22 cellular contexts compared by ENCODE assay signal in genomic region chr1:147849097-147849873, GRCh38. TPM values are rescaled to one million over a fixed set of nuclear protein-coding genes. Genes with fewer than 3 reads are reported as not detected.
DNase-seq lines count a peak whose midpoint lies in the region; ATAC-seq and TF ChIP-seq lines count a peak whose summit lies in the region.
"Had no signal": no experiment of that assay in that cellular context is flagged by ENCODE, and none has a peak within 500 bp of the region (broad histone marks: within the 10 kb centered on the region; RNA-seq: fewer than 3 reads in every experiment).

No MANE protein-coding gene starts in this region.

- H3K36me3 ChIP-seq in thoracic aorta = no peaks in the 10 kb centered on the region
- H3K36me3 ChIP-seq: neutrophil had no signal

- H3K4me3 ChIP-seq in thoracic aorta = no peak overlapping the region
- H3K4me3 ChIP-seq: A549 had no signal

- H3K27ac Mint-ChIP-seq in T-helper 2 cell treated with Interferon-gamma antibody and Interleukin-4, amounts not matched to agents 5 μg/mL and 100 μg/mL, for 36 hours = no peak overlapping the region
- no peak overlapping the region for H3K27ac Mint-ChIP-seq in activated CD8-positive, alpha-beta memory T cell treated with anti-CD3 and anti-CD28 coated beads, Interleukin-2, amount 10 ng/mL, durations not matched to agents 7 days and 5 days
- H3K27ac Mint-ChIP-seq: activated naive CD4-positive, alpha-beta T cell treated with anti-CD3 and anti-CD28 coated beads, Interleukin-2, amount 10 ng/mL, durations not matched to agents 7 days and 5 days; type B pancreatic cell had no signal

- CTCF ChIA-PET in activated CD8-positive, alpha-beta memory T cell treated with anti-CD3 and anti-CD28 coated beads, Interleukin-2, amount 10 ng/mL, durations not matched to agents 7 days and 5 days (lab: Charles Lee) = interaction anchor here (1.2 kb wide), 1 partner anchor 20 kb away, joined by 4 read pairs; no protein-coding TSS in a partner anchor

- H3K9me3 ChIP-seq in thoracic aorta = no peaks in the 10 kb centered on the region
- H3K9me3 ChIP-seq: A549, neutrophil had no signal

- H3K4me3 Mint-ChIP-seq in T-helper 2 cell treated with Interferon-gamma antibody and Interleukin-4, amounts not matched to agents 5 μg/mL and 100 μg/mL, for 36 hours = no peak overlapping the region
- no peak overlapping the region for H3K4me3 Mint-ChIP-seq in activated CD8-positive, alpha-beta memory T cell treated with anti-CD3 and anti-CD28 coated beads, Interleukin-2, amount 10 ng/mL, durations not matched to agents 7 days and 5 days
- H3K4me3 Mint-ChIP-seq: activated naive CD4-positive, alpha-beta T cell treated with anti-CD3 and anti-CD28 coated beads, Interleukin-2, amount 10 ng/mL, durations not matched to agents 7 days and 5 days; type B pancreatic cell had no signal

- peak; percentile 16 for DNase-seq in NCI-H748 (lab: John Stamatoyannopoulos, UW; ENCODE audit: unreplicated experiment)
- no peak for DNase-seq in NCI-H748 treated with DMSO at 0.1 percent for 48 hours (lab: John Stamatoyannopoulos, UW)
- peak; percentile 9 for DNase-seq in amniotic epithelial cell (ENCODE audit: low read depth)
- peak; percentile 7 to 28 for DNase-seq in foreskin keratinocyte
- no peak for DNase-seq in thoracic aorta (ENCODE audit: low spot score)
- DNase-seq in T-helper 2 cell treated with Interferon-gamma antibody and Interleukin-4, amounts not matched to agents 5 μg/mL and 100 μg/mL, for 36 hours (ENCODE audit: low spot score) = no peak
- no peak for DNase-seq in activated CD8-positive, alpha-beta memory T cell treated with anti-CD3 and anti-CD28 coated beads, Interleukin-2, amount 10 ng/mL, durations not matched to agents 7 days and 5 days
- no peak for DNase-seq in islet precursor cell
- DNase-seq: activated CD4-positive, alpha-beta T cell treated with anti-CD3 and anti-CD28 coated beads for 1 hour; activated CD8-positive, alpha-beta memory T cell treated with anti-CD3 and anti-CD28 coated beads, Interleukin-2, amount 50 U/mL, for 48 hours; activated naive CD4-positive, alpha-beta T cell treated with anti-CD3 and anti-CD28 coated beads, Interleukin-2, amount 10 ng/mL, durations not matched to agents 7 days and 5 days; effector memory CD4-positive, alpha-beta T cell; NCI-H2081 treated with DMSO at 0.1 percent for 48 hours; SHP77 treated with DMSO at 0.1 percent for 48 hours; T-helper 2 cell had no signal

- H3K27ac ChIP-seq in foreskin keratinocyte (no peak overlapping the region), thoracic aorta (peak overlapping the region in 1 of 2 donors; percentile 25)
- H3K27ac ChIP-seq: A549, neutrophil had no signal

- no peaks in the 10 kb centered on the region for H3K4me1 Mint-ChIP-seq in T-helper 2 cell treated with Interferon-gamma antibody and Interleukin-4, amounts not matched to agents 5 μg/mL and 100 μg/mL, for 36 hours (ENCODE audit: low read depth)
- peaks cover 5% of the 10 kb centered on the region for H3K4me1 Mint-ChIP-seq in activated CD8-positive, alpha-beta memory T cell treated with anti-CD3 and anti-CD28 coated beads, Interleukin-2, amount 10 ng/mL, durations not matched to agents 7 days and 5 days
- H3K4me1 Mint-ChIP-seq: activated naive CD4-positive, alpha-beta T cell treated with anti-CD3 and anti-CD28 coated beads, Interleukin-2, amount 10 ng/mL, durations not matched to agents 7 days and 5 days had no signal

- TF ChIP-seq CTCF in foreskin keratinocyte (conservative IDR thresholded peaks at IDR 0.05) = no peak
- TF ChIP-seq CTCF in thoracic aorta (IDR thresholded peaks at IDR 0.05) = no peak

- H3K9me3 Mint-ChIP-seq in T-helper 2 cell treated with Interferon-gamma antibody and Interleukin-4, amounts not matched to agents 5 μg/mL and 100 μg/mL, for 36 hours = no peaks in the 10 kb centered on the region
- no peaks in the 10 kb centered on the region for H3K9me3 Mint-ChIP-seq in activated CD8-positive, alpha-beta memory T cell treated with anti-CD3 and anti-CD28 coated beads, Interleukin-2, amount 10 ng/mL, durations not matched to agents 7 days and 5 days (ENCODE audit: low read depth)
- H3K9me3 Mint-ChIP-seq: activated naive CD4-positive, alpha-beta T cell treated with anti-CD3 and anti-CD28 coated beads, Interleukin-2, amount 10 ng/mL, durations not matched to agents 7 days and 5 days; type B pancreatic cell had no signal

- H3K36me3 Mint-ChIP-seq in T-helper 2 cell treated with Interferon-gamma antibody and Interleukin-4, amounts not matched to agents 5 μg/mL and 100 μg/mL, for 36 hours (ENCODE audit: low read depth) = no peaks in the 10 kb centered on the region
- H3K36me3 Mint-ChIP-seq in activated CD8-positive, alpha-beta memory T cell treated with anti-CD3 and anti-CD28 coated beads, Interleukin-2, amount 10 ng/mL, durations not matched to agents 7 days and 5 days = no peaks in the 10 kb centered on the region
- H3K36me3 Mint-ChIP-seq: activated naive CD4-positive, alpha-beta T cell treated with anti-CD3 and anti-CD28 coated beads, Interleukin-2, amount 10 ng/mL, durations not matched to agents 7 days and 5 days; type B pancreatic cell had no signal

- H3K27me3 ChIP-seq in foreskin keratinocyte (no peaks in the 10 kb centered on the region), thoracic aorta (replicated peaks; ENCODE audit: insufficient read depth) (no peaks in the 10 kb centered on the region)

- peak; percentile 23 for ATAC-seq in foreskin keratinocyte
- peak; percentile 56 for ATAC-seq in thoracic aorta (ENCODE audit: insufficient number of reproducible peaks, low FRiP score, low read depth)
- no peak for ATAC-seq in activated CD8-positive, alpha-beta memory T cell treated with anti-CD3 and anti-CD28 coated beads, Interleukin-2, amount 10 ng/mL, durations not matched to agents 7 days and 5 days
- ATAC-seq: A549 had no signal

- H3K4me1 ChIP-seq in foreskin keratinocyte (no peaks in the 10 kb centered on the region), thoracic aorta (ENCODE audit: control insufficient read depth in 1 of 2, low read depth in 2 of 2) (peaks cover 0 to 8% of the 10 kb centered on the region in 2 donors)

- H3K27me3 Mint-ChIP-seq in T-helper 2 cell treated with Interferon-gamma antibody and Interleukin-4, amounts not matched to agents 5 μg/mL and 100 μg/mL, for 36 hours (ENCODE audit: low read depth) = peaks cover 2% of the 10 kb centered on the region
- peaks cover 3% of the 10 kb centered on the region for H3K27me3 Mint-ChIP-seq in activated CD8-positive, alpha-beta memory T cell treated with anti-CD3 and anti-CD28 coated beads, Interleukin-2, amount 10 ng/mL, durations not matched to agents 7 days and 5 days

RNA-seq across cellular contexts. Expression of gene GJA8, which starts 53.3 kb away (rescaled TPM):
- not detected in 2 replicates for total RNA-seq in foreskin keratinocyte
- polyA plus RNA-seq in foreskin keratinocyte = not detected in 2 replicates
- total RNA-seq in thoracic aorta = not detected
- not detected for total RNA-seq in activated CD8-positive, alpha-beta memory T cell treated with anti-CD3 and anti-CD28 coated beads, Interleukin-2, amount 10 ng/mL, durations not matched to agents 7 days and 5 days
- total RNA-seq: Daoy, glomerular endothelial cell, HT-29 had no signal
- polyA plus RNA-seq: A549, keratinocyte had no signal

Comparison
In these comparisons a context has a peak if more than half of its experiments do, and no peak if none do; other contexts are left out.
1. DNase-seq: peak in NCI-H748 (single experiment), amniotic epithelial cell (single experiment) and foreskin keratinocyte (2 of 2); none in NCI-H748 treated with DMSO at 0.1 percent for 48 hours (single experiment), thoracic aorta (single experiment), T-helper 2 cell treated with Interferon-gamma antibody and Interleukin-4, amounts not matched to agents 5 μg/mL and 100 μg/mL, for 36 hours (single experiment), activated CD8-positive, alpha-beta memory T cell treated with anti-CD3 and anti-CD28 coated beads, Interleukin-2, amount 10 ng/mL, durations not matched to agents 7 days and 5 days (single experiment) and islet precursor cell (single experiment).